7 cellular contexts compared by ENCODE assay signal in genomic region chrX:85611926-85612325, GRCh38.
DNase-seq lines count a peak whose midpoint lies in the region; ATAC-seq and TF ChIP-seq lines count a peak whose summit lies in the region.

No MANE protein-coding gene starts in this region.

- H4K20me1 ChIP-seq in osteoblast (ENCODE audit: insufficient read depth, low read length) = no peaks in the 10 kb centered on the region

- no peaks in the 10 kb centered on the region for H3K9me3 Mint-ChIP-seq in activated T-helper 17 cell treated with anti-CD3 and anti-CD28 coated beads, Interleukin-2, amount 50 U/mL, for 72 hours

- no peaks in the 10 kb centered on the region for H3K79me2 ChIP-seq in osteoblast (ENCODE audit: insufficient read depth, low read length)

- no peak for ATAC-seq in aorta (ENCODE audit: low FRiP score)
- no peak for ATAC-seq in activated T-helper 17 cell treated with anti-CD3 and anti-CD28 coated beads, Interleukin-2, amount 50 U/mL, for 72 hours (replicated peaks)

- H3K36me3 ChIP-seq in osteoblast (ENCODE audit: insufficient read depth, low read length) (no peaks in the 10 kb centered on the region), aorta (ENCODE audit: control insufficient read depth in 1 of 2, insufficient read depth in 2 of 2, low read length in 1 of 2) (no peaks in the 10 kb centered on the region)

- TF ChIP-seq CTCF in GM10266 (IDR thresholded peaks at IDR 0.05; ENCODE audit: control insufficient read depth, insufficient read depth, low read depth, missing control alignments) = no peak
- peak; percentile 38 for TF ChIP-seq CTCF in choroid plexus epithelial cell (conservative IDR thresholded peaks at IDR 0.05; ENCODE audit: low read depth, low read length)
- TF ChIP-seq CTCF in osteoblast (IDR thresholded peaks at IDR 0.05; ENCODE audit: extremely low read depth, low read depth, low read length) = peak; percentile 43

- no peaks in the 10 kb centered on the region for H3K27me3 ChIP-seq in osteoblast (ENCODE audit: insufficient read depth, low read length)
- no peaks in the 10 kb centered on the region for H3K27me3 ChIP-seq in aorta (ENCODE audit: control insufficient read depth in 1 of 2, insufficient read depth in 2 of 2, low read length in 1 of 2)

- H3K9me3 ChIP-seq in osteoblast (ENCODE audit: low read depth, low read length) (no peaks in the 10 kb centered on the region), aorta (ENCODE audit: control insufficient read depth, low read length) (no peaks in the 10 kb centered on the region)

- H3K4me3 Mint-ChIP-seq in activated T-helper 17 cell treated with anti-CD3 and anti-CD28 coated beads, Interleukin-2, amount 50 U/mL, for 72 hours = no peak overlapping the region

- H3K27ac ChIP-seq in osteoblast (ENCODE audit: low read depth, low read length) (no peak overlapping the region), aorta (ENCODE audit: low read depth in 1 of 2, low read length in 2 of 2) (no peak overlapping the region)

- no peak overlapping the region for H3K4me2 ChIP-seq in osteoblast (ENCODE audit: insufficient read depth, low read length)

- peak; percentile 3 for DNase-seq in GM10266 (ENCODE audit: extremely low spot score)
- DNase-seq in NAMALWA (ENCODE audit: low spot score) = peak; percentile 38
- DNase-seq in choroid plexus epithelial cell (ENCODE audit: low read depth) = peak; percentile 27
- no peak for DNase-seq in osteoblast (ENCODE audit: insufficient read length, low spot score, missing footprints)
- no peak for DNase-seq in aorta
- no peak for DNase-seq in NK-92 (lab: John Stamatoyannopoulos, UW; ENCODE audit: unreplicated experiment)

- H3K4me1 ChIP-seq in osteoblast (ENCODE audit: insufficient read depth, low read length) = no peaks in the 10 kb centered on the region
- H3K4me1 ChIP-seq in aorta (ENCODE audit: control insufficient read depth in 1 of 2, insufficient read depth in 2 of 2, low read length in 2 of 2) = no peaks in the 10 kb centered on the region

- H3K27ac Mint-ChIP-seq in activated T-helper 17 cell treated with anti-CD3 and anti-CD28 coated beads, Interleukin-2, amount 50 U/mL, for 72 hours = no peak overlapping the region

- H3K27me3 Mint-ChIP-seq in activated T-helper 17 cell treated with anti-CD3 and anti-CD28 coated beads, Interleukin-2, amount 50 U/mL, for 72 hours = no peaks in the 10 kb centered on the region

- no peaks in the 10 kb centered on the region for H3K36me3 Mint-ChIP-seq in activated T-helper 17 cell treated with anti-CD3 and anti-CD28 coated beads, Interleukin-2, amount 50 U/mL, for 72 hours (ENCODE audit: low read depth)

- no peaks in the 10 kb centered on the region for H3K4me1 Mint-ChIP-seq in activated T-helper 17 cell treated with anti-CD3 and anti-CD28 coated beads, Interleukin-2, amount 50 U/mL, for 72 hours

- intact Hi-C loops in aorta (cut with DNase I) = no loop called here

- H2AFZ ChIP-seq in osteoblast (ENCODE audit: low read length) = no peak overlapping the region

- H3K4me3 ChIP-seq in choroid plexus epithelial cell (ENCODE audit: low read depth, low read length) = no peak overlapping the region
- no peak overlapping the region for H3K4me3 ChIP-seq in osteoblast (ENCODE audit: insufficient read depth, low read length)
- H3K4me3 ChIP-seq in aorta (ENCODE audit: low read length in 2 of 2) = no peak overlapping the region

Comparison
In these comparisons a context has a peak if more than half of its experiments do, and no peak if none do; other contexts are left out.
1. DNase-seq: peak in GM10266 (single experiment), NAMALWA (single experiment) and choroid plexus epithelial cell (single experiment); none in osteoblast (single experiment), aorta (0 of 2) and NK-92 (single experiment).